28 cellular contexts compared by ENCODE assay signal in the genomic region with DNA sequence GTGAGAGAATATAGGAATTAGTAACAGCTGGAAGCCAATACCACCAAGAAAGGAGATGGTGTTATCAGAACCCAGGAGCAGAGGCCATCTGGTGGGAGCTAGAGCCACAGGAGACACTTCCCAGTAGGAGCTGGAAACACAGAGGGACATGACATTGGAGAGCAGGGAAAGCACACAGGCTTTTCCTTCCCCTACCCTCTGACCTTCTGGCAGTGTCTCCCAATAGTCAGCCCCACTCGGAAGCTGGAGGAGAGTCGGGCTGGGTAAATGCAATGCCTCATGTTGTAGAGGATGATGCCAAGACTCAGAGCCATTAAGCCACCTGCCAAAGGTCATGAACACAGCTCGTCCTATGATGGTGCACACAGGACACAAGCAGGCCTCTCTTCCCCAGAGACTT.
"Had no signal": no experiment of that assay in that cellular context is flagged by ENCODE, and none has a peak within 500 bp of the region (broad histone marks: within the 10 kb centered on the region; RNA-seq: fewer than 3 reads in every experiment).

No MANE protein-coding gene starts in this region.

- H3K27me3 Mint-ChIP-seq: stimulated activated memory B cell treated with anti-CD40 and anti-IgM and Interleukin-4, amounts not matched to agents 10 μg/mL and 1 μg/mL and 100 μg/mL, for 72 hours; stimulated activated naive B cell treated with anti-CD40 and anti-IgM and Interleukin-4, amounts not matched to agents 10 μg/mL and 1 μg/mL and 100 μg/mL, for 72 hours; stimulated activated naive CD8-positive, alpha-beta T cell treated with anti-CD3 and anti-CD28 coated beads, Interleukin-15, amount 100 ng/mL, for 72 hours; stimulated activated naive CD8-positive, alpha-beta T cell treated with anti-CD3 and anti-CD28 coated beads, Interleukin-15, Interleukin-2, amounts not matched to agents 100 ng/mL and 50 ng/mL, for 24 hours; type B pancreatic cell had no signal

- H3K9me3 Mint-ChIP-seq: stimulated activated effector memory CD8-positive, alpha-beta T cell treated with anti-CD3 and anti-CD28 coated beads, Interleukin-12 subunit alpha, Interleukin-12 subunit beta, amount 100 ng/mL, for 72 hours had no signal

- H3K36me3 Mint-ChIP-seq: stimulated activated effector memory CD8-positive, alpha-beta T cell treated with anti-CD3 and anti-CD28 coated beads, Interleukin-12 subunit alpha, Interleukin-12 subunit beta, amount 100 ng/mL, for 72 hours; stimulated activated memory B cell treated with anti-CD40 and anti-IgM and Interleukin-4, amounts not matched to agents 10 μg/mL and 1 μg/mL and 100 μg/mL, for 72 hours; stimulated activated naive B cell treated with anti-CD40 and anti-IgM and Interleukin-4, amounts not matched to agents 10 μg/mL and 1 μg/mL and 100 μg/mL, for 72 hours; type B pancreatic cell had no signal

- ATAC-seq: stimulated activated effector memory CD8-positive, alpha-beta T cell treated with anti-CD3 and anti-CD28 coated beads, Interleukin-12 subunit alpha, Interleukin-12 subunit beta, amount 100 ng/mL, for 72 hours; stimulated activated memory B cell treated with anti-CD40 and anti-IgM and Interleukin-4, amounts not matched to agents 10 μg/mL and 1 μg/mL and 100 μg/mL, for 72 hours; stimulated activated naive B cell treated with anti-CD40 and anti-IgM and Interleukin-4, amounts not matched to agents 10 μg/mL and 1 μg/mL and 100 μg/mL, for 72 hours; stimulated activated naive CD8-positive, alpha-beta T cell treated with anti-CD3 and anti-CD28 coated beads, Interleukin-15, amount 100 ng/mL, for 72 hours; stimulated activated naive CD8-positive, alpha-beta T cell treated with anti-CD3 and anti-CD28 coated beads, Interleukin-15, Interleukin-2, amounts not matched to agents 100 U/mL and 50 U/mL, for 24 hours; upper lobe of right lung had no signal

- H3K27ac ChIP-seq: stomach, suprapubic skin, testis, thoracic aorta, thyroid gland, tibial artery, tibial nerve, transverse colon, upper lobe of left lung, upper lobe of right lung, uterus, vagina had no signal

- H3K27ac Mint-ChIP-seq: stimulated activated effector memory CD8-positive, alpha-beta T cell treated with anti-CD3 and anti-CD28 coated beads, Interleukin-12 subunit alpha, Interleukin-12 subunit beta, amount 100 ng/mL, for 72 hours; stimulated activated memory B cell treated with anti-CD40 and anti-IgM and Interleukin-4, amounts not matched to agents 10 μg/mL and 1 μg/mL and 100 μg/mL, for 72 hours; stimulated activated naive B cell treated with anti-CD40 and anti-IgM and Interleukin-4, amounts not matched to agents 10 μg/mL and 1 μg/mL and 100 μg/mL, for 72 hours; stimulated activated naive CD8-positive, alpha-beta T cell treated with anti-CD3 and anti-CD28 coated beads, Interleukin-15, amount 100 ng/mL, for 72 hours; stimulated activated naive CD8-positive, alpha-beta T cell treated with anti-CD3 and anti-CD28 coated beads, Interleukin-15, Interleukin-2, amounts not matched to agents 100 ng/mL and 50 ng/mL, for 24 hours; type B pancreatic cell had no signal

- H3K4me1 ChIP-seq: stomach, suprapubic skin, testis, thyroid gland, tibial artery, tibial nerve, transverse colon, upper lobe of left lung, upper lobe of right lung, uterus, vagina had no signal

- DNase-seq: stimulated activated CD4-positive, alpha-beta T cell treated with anti-CD3 and anti-CD28 coated beads, Interleukin-2, amount 100 ng/mL, for 48 hours; stimulated activated CD4-positive, alpha-beta T cell treated with anti-CD3 and anti-CD28 coated beads, Interleukin-4, amount 100 ng/mL, for 1 hour; stimulated activated CD4-positive, alpha-beta T cell treated with anti-CD3 and anti-CD28 coated beads, Interleukin-4, amount 100 ng/mL, for 24 hours; stimulated activated CD4-positive, alpha-beta T cell treated with anti-CD3 and anti-CD28 coated beads, Interleukin-4, amount 100 ng/mL, for 4 hours; stimulated activated CD8-positive, alpha-beta memory T cell treated with anti-CD3 and anti-CD28 coated beads, Interleukin-4, amount 100 ng/mL, for 48 hours; stimulated activated naive B cell treated with anti-CD40 and anti-IgM and Interleukin-4, amounts not matched to agents 10 μg/mL and 1 μg/mL and 100 μg/mL, for 72 hours; stimulated activated naive CD4-positive, alpha-beta T cell; stimulated activated naive CD4-positive, alpha-beta T cell treated with Interleukin-2 at 50 U/mL for 16 hours; stimulated activated naive CD8-positive, alpha-beta T cell treated with anti-CD3 and anti-CD28 coated beads, Interleukin-15, amount 100 ng/mL, for 72 hours; stimulated activated naive CD8-positive, alpha-beta T cell treated with anti-CD3 and anti-CD28 coated beads, Interleukin-15, Interleukin-2, amounts not matched to agents 100 U/mL and 50 U/mL, for 24 hours; stomach; substantia nigra; testis; thyroid gland; tibial artery; transverse colon; trophoblast cell; upper lobe of left lung; upper lobe of right lung; uterus had no signal

- H3K4me3 ChIP-seq: stomach, suprapubic skin, testis, thoracic aorta, thyroid gland, tibial artery, tibial nerve, transverse colon, upper lobe of left lung, upper lobe of right lung, uterus, vagina had no signal

- H3K36me3 ChIP-seq: stomach, suprapubic skin, thoracic aorta, thyroid gland, tibial artery, tibial nerve, transverse colon, upper lobe of left lung, upper lobe of right lung, uterus, vagina had no signal

- H3K4me1 Mint-ChIP-seq: stimulated activated effector memory CD8-positive, alpha-beta T cell treated with anti-CD3 and anti-CD28 coated beads, Interleukin-12 subunit alpha, Interleukin-12 subunit beta, amount 100 ng/mL, for 72 hours; stimulated activated memory B cell treated with anti-CD40 and anti-IgM and Interleukin-4, amounts not matched to agents 10 μg/mL and 1 μg/mL and 100 μg/mL, for 72 hours; stimulated activated naive B cell treated with anti-CD40 and anti-IgM and Interleukin-4, amounts not matched to agents 10 μg/mL and 1 μg/mL and 100 μg/mL, for 72 hours; stimulated activated naive CD8-positive, alpha-beta T cell treated with anti-CD3 and anti-CD28 coated beads, Interleukin-15, amount 100 ng/mL, for 72 hours had no signal

- H3K4me3 Mint-ChIP-seq: stimulated activated effector memory CD8-positive, alpha-beta T cell treated with anti-CD3 and anti-CD28 coated beads, Interleukin-12 subunit alpha, Interleukin-12 subunit beta, amount 100 ng/mL, for 72 hours; stimulated activated memory B cell treated with anti-CD40 and anti-IgM and Interleukin-4, amounts not matched to agents 10 μg/mL and 1 μg/mL and 100 μg/mL, for 72 hours; stimulated activated naive B cell treated with anti-CD40 and anti-IgM and Interleukin-4, amounts not matched to agents 10 μg/mL and 1 μg/mL and 100 μg/mL, for 72 hours; stimulated activated naive CD8-positive, alpha-beta T cell treated with anti-CD3 and anti-CD28 coated beads, Interleukin-15, amount 100 ng/mL, for 72 hours; stimulated activated naive CD8-positive, alpha-beta T cell treated with anti-CD3 and anti-CD28 coated beads, Interleukin-15, Interleukin-2, amounts not matched to agents 100 ng/mL and 50 ng/mL, for 24 hours; type B pancreatic cell had no signal

- H3K27me3 ChIP-seq: suprapubic skin, testis, thyroid gland, tibial artery, tibial nerve, transverse colon, upper lobe of left lung, upper lobe of right lung, uterus, vagina had no signal

- H3K9me3 ChIP-seq: suprapubic skin, testis, thoracic aorta, thyroid gland, tibial artery, tibial nerve, transverse colon, upper lobe of left lung, upper lobe of right lung, uterus, vagina had no signal
